Comparison of ENCODE assay signal across 9 cellular contexts in genomic region chr15:63218114-63218808, GRCh38. TPM values are rescaled to one million over a fixed set of nuclear protein-coding genes. Genes with fewer than 3 reads are reported as not detected.
DNase-seq lines count a peak whose midpoint lies in the region; FAIRE-seq lines count a peak whose summit lies in the region.
"Had no signal": no experiment of that assay in that cellular context is flagged by ENCODE, and none has a peak within 500 bp of the region (broad histone marks: within the 10 kb centered on the region; RNA-seq: fewer than 3 reads in every experiment).

No MANE protein-coding gene starts in this region.

- no peak overlapping the region for H2BK12ac ChIP-seq in mesenchymal stem cell (ENCODE audit: low read length in 2 of 2)

- peak overlapping the region; percentile 49 for H3K27ac ChIP-seq in epithelial cell of prostate
- peak overlapping the region; percentile 59 for H3K27ac ChIP-seq in mesenchymal stem cell (ENCODE audit: low read length, poor library complexity, severe bottlenecking)

- H2BK120ac ChIP-seq in mesenchymal stem cell (ENCODE audit: low read depth, low read length), result no peak overlapping the region

- no peak overlapping the region for H3K14ac ChIP-seq in mesenchymal stem cell (ENCODE audit: low read length in 2 of 2)

- no peak overlapping the region for H2AFZ ChIP-seq in mesenchymal stem cell (ENCODE audit: low read depth, low read length)

- no peak overlapping the region for H2BK5ac ChIP-seq in mesenchymal stem cell (ENCODE audit: low read depth, low read length, poor library complexity, severe bottlenecking)

- H2BK15ac ChIP-seq in mesenchymal stem cell (ENCODE audit: low read depth, poor library complexity, severe bottlenecking), result no peak overlapping the region

- H2AK5ac ChIP-seq in mesenchymal stem cell (ENCODE audit: low read length, severe bottlenecking), result no peak overlapping the region

- H3K4me3 ChIP-seq in mesenchymal stem cell (ENCODE audit: insufficient read depth in 1 of 2, low read depth in 1 of 2, low read length in 2 of 2), result no peak overlapping the region

- peaks cover 22% of the 10 kb centered on the region for H3K79me1 ChIP-seq in mesenchymal stem cell (replicated peaks; ENCODE audit: low read length, poor library complexity, severe bottlenecking)

- no peak overlapping the region for H4K8ac ChIP-seq in mesenchymal stem cell (ENCODE audit: low read length)

- 29% methylated on average over 2 of the region's 5 CpGs for WGBS in mesenchymal stem cell

- H3K4me1 ChIP-seq in mesenchymal stem cell (ENCODE audit: control insufficient read depth, insufficient read depth, low read depth, low read length), result peaks cover 5% of the 10 kb centered on the region

- no peak overlapping the region for H3K23ac ChIP-seq in mesenchymal stem cell (ENCODE audit: low read length in 2 of 2)

- DNase-seq in AG20443 (ENCODE audit: low spot score) (peak; percentile 68), OCI-M1 (lab: John Stamatoyannopoulos, UW) (peak; percentile 56), epithelial cell of prostate (ENCODE audit: low read depth, low spot score) (peak; percentile 50), mesenchymal stem cell (peak; percentile 43), NCI-H774 (lab: John Stamatoyannopoulos, UW) (no peak), frontal cortex (ENCODE audit: low spot score in 2 of 2) (no peak), NCI-H526 (lab: John Stamatoyannopoulos, UW) (no peak), NCI-H1436 (lab: John Stamatoyannopoulos, UW) (no peak)
- DNase-seq: activated naive CD4-positive, alpha-beta T cell treated with anti-CD3 and anti-CD28 coated beads, Interleukin-2, amount 50 U/mL, for 16 hours had no signal

- H3K9me3 ChIP-seq in mesenchymal stem cell (ENCODE audit: control insufficient read depth, low read length), result no peaks in the 10 kb centered on the region

- no peak for FAIRE-seq in frontal cortex (lab: Jason Lieb, UNC)

- H3K27me3 ChIP-seq in mesenchymal stem cell (ENCODE audit: control insufficient read depth in 1 of 2, insufficient read depth in 1 of 2, low read length in 2 of 2), result no peaks in the 10 kb centered on the region

- no peak overlapping the region for H4K91ac ChIP-seq in mesenchymal stem cell (ENCODE audit: low read length)

- H3K18ac ChIP-seq in mesenchymal stem cell (ENCODE audit: low read depth in 1 of 2, low read length in 2 of 2), result no peak overlapping the region

- no peak overlapping the region for H3K4ac ChIP-seq in mesenchymal stem cell (ENCODE audit: low read depth in 1 of 2, low read length in 2 of 2)

- no peak overlapping the region for H3K4me2 ChIP-seq in mesenchymal stem cell (ENCODE audit: low read length, poor library complexity, severe bottlenecking)

- peak overlapping the region; percentile 54 for H3K9ac ChIP-seq in mesenchymal stem cell (ENCODE audit: low read length)

- H3K36me3 ChIP-seq in mesenchymal stem cell (ENCODE audit: control insufficient read depth in 1 of 2, insufficient read depth in 2 of 2, low read depth in 1 of 2, low read length in 2 of 2), result no peaks in the 10 kb centered on the region

RNA-seq across cellular contexts. Expression of gene RAB8B, which starts 28.9 kb away (rescaled TPM):
- 63.1 TPM for polyA plus RNA-seq in mesenchymal stem cell (2013, experiment 1 of 2)
- polyA plus RNA-seq in mesenchymal stem cell (2013, experiment 2 of 2), result 60.0 TPM
- total RNA-seq in frontal cortex, result 110 TPM

RNA-seq across cellular contexts. Expression of gene APH1B, which starts 59.1 kb away (rescaled TPM):
- polyA plus RNA-seq in mesenchymal stem cell (2013, experiment 1 of 2), result 18.6 TPM
- polyA plus RNA-seq in mesenchymal stem cell (2013, experiment 2 of 2), result 17.5 TPM
- 26.1 TPM for total RNA-seq in frontal cortex

Comparison
In these comparisons a context has a peak if more than half of its experiments do, and no peak if none do; other contexts are left out.
1. DNase-seq: peak in AG20443 (single experiment), OCI-M1 (single experiment), epithelial cell of prostate (single experiment) and mesenchymal stem cell (single experiment); none in NCI-H774 (single experiment), frontal cortex (0 of 2), NCI-H526 (0 of 2) and NCI-H1436 (single experiment).